In genomic region chr22:33362702-33363101, GRCh38 we compare ENCODE assay signal across 20 cellular contexts.
DNase-seq lines count a peak whose midpoint lies in the region; ATAC-seq and TF ChIP-seq lines count a peak whose summit lies in the region.
"Had no signal": no experiment of that assay in that cellular context is flagged by ENCODE, and none has a peak within 500 bp of the region (broad histone marks: within the 10 kb centered on the region; RNA-seq: fewer than 3 reads in every experiment).

No MANE protein-coding gene starts in this region.

- H3K9ac ChIP-seq in BLaER1, result no peak overlapping the region
- H3K9ac ChIP-seq in endodermal cell (ENCODE audit: extremely low read depth, low read length, poor library complexity, severe bottlenecking), result no peak overlapping the region

- H3K27ac ChIP-seq in BLaER1 (no peak overlapping the region), endodermal cell (ENCODE audit: low read depth, low read length) (no peak overlapping the region)
- no peak overlapping the region for H3K27ac ChIP-seq in CD4-positive, alpha-beta memory T cell (ENCODE audit: low read depth, low read length)
- H3K27ac ChIP-seq: C4-2B had no signal

- H3K4me2 ChIP-seq in BLaER1, result peak overlapping the region; percentile 14
- H3K4me2 ChIP-seq: A549, GM23338 had no signal

- WGBS in endodermal cell (ENCODE audit: insufficient coverage in 1 of 2, insufficient read length in 1 of 2), 2 experiments, result 93 to 96% methylated on average over 4 to 5 of the region's 5 CpGs

- H3K4me1 ChIP-seq in BLaER1, result peaks cover 29% of the 10 kb centered on the region
- H3K4me1 ChIP-seq in endodermal cell (ENCODE audit: control insufficient read depth, insufficient read depth, low read length), result no peaks in the 10 kb centered on the region
- H3K4me1 ChIP-seq in CD4-positive, alpha-beta memory T cell (ENCODE audit: insufficient read depth, low read length), result no peaks in the 10 kb centered on the region
- H3K4me1 ChIP-seq: BE2C had no signal

- POLR2A ChIA-PET in activated B cell treated with CpG ODN at 0.5 μM for 24 hours (lab: Charles Lee), result no interaction called here
- POLR2A ChIA-PET in CD4-positive, alpha-beta memory T cell (lab: Charles Lee; ENCODE audit: partially characterized antibody), result no interaction called here

- H3K9me3 ChIP-seq in BLaER1 (peaks cover 8% of the 10 kb centered on the region; the same call in 1 of the 2 replicates), endodermal cell (ENCODE audit: control insufficient read depth, low read length) (no peaks in the 10 kb centered on the region)
- H3K9me3 ChIP-seq in CD4-positive, alpha-beta memory T cell (ENCODE audit: control insufficient read depth in 1 of 2, low read length in 2 of 2), result no peaks in the 10 kb centered on the region
- H3K9me3 ChIP-seq: A549, BE2C had no signal

- H3K27me3 Mint-ChIP-seq in activated B cell treated with CpG ODN at 0.5 μM for 24 hours (no peaks in the 10 kb centered on the region), osteocyte (ENCODE audit: unreplicated experiment) (no peaks in the 10 kb centered on the region), endodermal cell (ENCODE audit: insufficient read depth) (peaks cover 1% of the 10 kb centered on the region)
- no peaks in the 10 kb centered on the region for H3K27me3 Mint-ChIP-seq in CD4-positive, alpha-beta memory T cell

- TF ChIP-seq CTCF in activated B cell treated with CpG ODN at 0.5 μM for 24 hours (IDR thresholded peaks at IDR 0.05) (no peak), osteocyte (IDR thresholded peaks at IDR 0.05) (no peak), endodermal cell (conservative IDR thresholded peaks at IDR 0.05) (no peak)

- DNase-seq in activated B cell treated with CpG ODN at 0.5 μM for 24 hours (no peak), osteocyte (ENCODE audit: extremely low spot score, unreplicated experiment) (peak; percentile 0), endodermal cell (no peak)
- no peak for DNase-seq in CD4-positive, alpha-beta memory T cell
- DNase-seq: 8988T; ACHN; AML-193; BE2C; Calu3; CD4-positive, CD25-positive, alpha-beta regulatory T cell; CD8-positive, alpha-beta memory T cell; COR-L47; DMS53; H9 had no signal

- intact Hi-C loops in activated B cell treated with CpG ODN at 0.5 μM for 24 hours (cut with micrococcal nuclease), result loop anchor here (2.0 kb wide), 3 partner anchors 38 to 206 kb away; no protein-coding TSS in a partner anchor
- intact Hi-C loops in CD4-positive, alpha-beta memory T cell (cut with micrococcal nuclease), result no loop called here

- ATAC-seq in activated B cell treated with CpG ODN at 0.5 μM for 24 hours (ENCODE audit: low read depth) (no peak), GM21825 (IDR thresholded peaks at IDR 0.05; ENCODE audit: unreplicated experiment) (no peak)
- ATAC-seq: A549, HCT116 had no signal

- no peak overlapping the region for H3K4me3 Mint-ChIP-seq in activated B cell treated with CpG ODN at 0.5 μM for 24 hours
- no peak overlapping the region for H3K4me3 Mint-ChIP-seq in osteocyte (ENCODE audit: unreplicated experiment)
- H3K4me3 Mint-ChIP-seq in endodermal cell, result no peak overlapping the region
- no peak overlapping the region for H3K4me3 Mint-ChIP-seq in CD4-positive, alpha-beta memory T cell
- H3K4me3 Mint-ChIP-seq: CD4-positive, CD25-positive, alpha-beta regulatory T cell; CD8-positive, alpha-beta memory T cell; GM23338; H9 had no signal

- peaks cover 24% of the 10 kb centered on the region for H3K4me1 Mint-ChIP-seq in activated B cell treated with CpG ODN at 0.5 μM for 24 hours
- H3K4me1 Mint-ChIP-seq in osteocyte (ENCODE audit: unreplicated experiment), result no peaks in the 10 kb centered on the region
- H3K4me1 Mint-ChIP-seq in endodermal cell, result no peaks in the 10 kb centered on the region
- no peaks in the 10 kb centered on the region for H3K4me1 Mint-ChIP-seq in CD4-positive, alpha-beta memory T cell
- H3K4me1 Mint-ChIP-seq: CD4-positive, CD25-positive, alpha-beta regulatory T cell; CD8-positive, alpha-beta memory T cell had no signal

- CTCF ChIA-PET in activated B cell treated with CpG ODN at 0.5 μM for 24 hours (lab: Charles Lee), result no interaction called here
- CTCF ChIA-PET in CD4-positive, alpha-beta memory T cell (lab: Charles Lee; ENCODE audit: partially characterized antibody), result no interaction called here

- H3K4me3 ChIP-seq in BLaER1 (no peak overlapping the region), endodermal cell (ENCODE audit: low read length) (no peak overlapping the region)
- no peak overlapping the region for H3K4me3 ChIP-seq in CD4-positive, alpha-beta memory T cell (ENCODE audit: low read length in 2 of 2)
- H3K4me3 ChIP-seq: A549, GM23338 had no signal

- H3K36me3 Mint-ChIP-seq in activated B cell treated with CpG ODN at 0.5 μM for 24 hours (ENCODE audit: low read depth), result peaks cover 15% of the 10 kb centered on the region
- H3K36me3 Mint-ChIP-seq in osteocyte (ENCODE audit: unreplicated experiment), result no peaks in the 10 kb centered on the region
- peaks cover 10% of the 10 kb centered on the region for H3K36me3 Mint-ChIP-seq in endodermal cell (ENCODE audit: low read depth)
- H3K36me3 Mint-ChIP-seq in CD4-positive, alpha-beta memory T cell, result no peaks in the 10 kb centered on the region
- H3K36me3 Mint-ChIP-seq: CD4-positive, CD25-positive, alpha-beta regulatory T cell; CD8-positive, alpha-beta memory T cell had no signal

- H3K9me3 Mint-ChIP-seq in activated B cell treated with CpG ODN at 0.5 μM for 24 hours (no peaks in the 10 kb centered on the region), osteocyte (ENCODE audit: unreplicated experiment) (no peaks in the 10 kb centered on the region), endodermal cell (peaks cover 7% of the 10 kb centered on the region)
- H3K9me3 Mint-ChIP-seq in CD4-positive, alpha-beta memory T cell, result peaks cover 0 to 4% (median 2%) of the 10 kb centered on the region in 8 donors
- H3K9me3 Mint-ChIP-seq: GM23338 had no signal

- H3K36me3 ChIP-seq in BLaER1 (peaks cover 10% of the 10 kb centered on the region), endodermal cell (ENCODE audit: control insufficient read depth, insufficient read depth, low read length) (no peaks in the 10 kb centered on the region)
- H3K36me3 ChIP-seq in CD4-positive, alpha-beta memory T cell (ENCODE audit: insufficient read depth, low read length), result no peaks in the 10 kb centered on the region
- H3K36me3 ChIP-seq: BE2C had no signal

- H3K27me3 ChIP-seq in BLaER1 (no peaks in the 10 kb centered on the region), endodermal cell (ENCODE audit: control insufficient read depth, insufficient read depth, low read length, poor library complexity, severe bottlenecking) (no peaks in the 10 kb centered on the region)
- no peaks in the 10 kb centered on the region for H3K27me3 ChIP-seq in CD4-positive, alpha-beta memory T cell (ENCODE audit: insufficient read depth, low read length)
- H3K27me3 ChIP-seq: BE2C had no signal

- H3K27ac Mint-ChIP-seq in activated B cell treated with CpG ODN at 0.5 μM for 24 hours, result peak overlapping the region; percentile 56
- no peak overlapping the region for H3K27ac Mint-ChIP-seq in osteocyte (ENCODE audit: unreplicated experiment)
- H3K27ac Mint-ChIP-seq in endodermal cell, result no peak overlapping the region
- no peak overlapping the region for H3K27ac Mint-ChIP-seq in CD4-positive, alpha-beta memory T cell
- H3K27ac Mint-ChIP-seq: CD4-positive, CD25-positive, alpha-beta regulatory T cell; CD8-positive, alpha-beta memory T cell; GM23338; H9 had no signal

- no peaks in the 10 kb centered on the region for H4K20me1 ChIP-seq in BLaER1
